ENCODE assay signal across 1 cellular context in genomic region chr16:396605-397004, GRCh38.
TF ChIP-seq lines count a peak whose summit lies in the region.

No MANE protein-coding gene starts in this region.

TF ChIP-seq in K562, 482 proteins besides CTCF, POLR2A, EP300 and RAD21 (continued from another document and continues in another):
- TF ChIP-seq ATF2 (CRISPR knock-in tag; IDR thresholded peaks at IDR 0.05) (no peak), TAF7 (tag; IDR thresholded peaks at IDR 0.05) (0 out of 2 replicates have a peak, but pooled peaks have one; percentile 46), JUND (IDR thresholded peaks at IDR 0.05; ENCODE audit: borderline replicate concordance, low read depth, low read length) (peak; percentile 18; the same call in 1 of the 2 replicates), JUND (tag; IDR thresholded peaks at IDR 0.05; ENCODE audit: borderline replicate concordance, low read depth, low read length) (no peak; the same call in 2 of the 3 replicates), ELK1 (CRISPR knock-in tag; IDR thresholded peaks at IDR 0.05) (no peak), E4F1 (CRISPR knock-in tag; IDR thresholded peaks at IDR 0.05; ENCODE audit: borderline replicate concordance) (no peak), MTA2 (IDR thresholded peaks at IDR 0.05; ENCODE audit: low read depth) (peak; percentile 33; the same call in 1 of the 2 replicates), GATAD2A (IDR thresholded peaks at IDR 0.05) (peak; percentile 72; the same call in 1 of the 2 replicates), ELF1 (tag; IDR thresholded peaks at IDR 0.05) (no peak), THRAP3 (IDR thresholded peaks at IDR 0.05; ENCODE audit: borderline replicate concordance) (no peak), IRF2 (CRISPR knock-in tag; IDR thresholded peaks at IDR 0.05) (no peak), SP2 (IDR thresholded peaks at IDR 0.05; ENCODE audit: extremely low read depth, low read depth, low read length, poor library complexity, severe bottlenecking) (no peak), TBP (optimal IDR thresholded peaks at IDR 0.05; ENCODE audit: low read depth, low read length) (peak; percentile 40), SAP30 (IDR thresholded peaks at IDR 0.05; ENCODE audit: borderline replicate concordance, insufficient read depth, low read depth, low read length, poor library complexity, severe bottlenecking) (peak; percentile 12), HDAC2 (IDR thresholded peaks at IDR 0.05) (peak; percentile 96), E2F3 (CRISPR knock-in tag; IDR thresholded peaks at IDR 0.05) (no peak), CEBPG (CRISPR knock-in tag; IDR thresholded peaks at IDR 0.05) (peak; percentile 19; the same call in 1 of the 2 replicates), CEBPG (tag; conservative IDR thresholded peaks at IDR 0.05 in 1 of 2, IDR thresholded peaks at IDR 0.05 in 1 of 2) (no peak), RCOR1 (IDR thresholded peaks at IDR 0.05; ENCODE audit: borderline replicate concordance in 1 of 2, low read depth in 2 of 2, low read length in 2 of 2) (peak in 1 of 2 experiments; percentile 51; a peak in 1 of 4 replicates), ZBTB2 (IDR thresholded peaks at IDR 0.05) (peak; percentile 92), CC2D1A (IDR thresholded peaks at IDR 0.05) (peak; percentile 94), RNF2 (IDR thresholded peaks at IDR 0.05) (no peak), L3MBTL2 (IDR thresholded peaks at IDR 0.05) (peak; percentile 91), SMARCA4 (IDR thresholded peaks at IDR 0.05) (0 out of 2 replicates have a peak, but pooled peaks have one; percentile 13), CHD1 (IDR thresholded peaks at IDR 0.05; ENCODE audit: low read length) (peak; percentile 30), TOE1 (IDR thresholded peaks at IDR 0.05; ENCODE audit: borderline replicate concordance) (0 out of 2 replicates have a peak, but pooled peaks have one; percentile 62), TOE1 (CRISPR knock-in tag; IDR thresholded peaks at IDR 0.05; ENCODE audit: borderline replicate concordance, low read depth) (no peak), ZNF184 (CRISPR knock-in tag; IDR thresholded peaks at IDR 0.05) (no peak), TARDBP (IDR thresholded peaks at IDR 0.05) (peak; percentile 65; the same call in 1 of the 2 replicates), MCM7 (IDR thresholded peaks at IDR 0.05) (no peak), BCOR (IDR thresholded peaks at IDR 0.05) (peak; percentile 82), BRF2 (IDR thresholded peaks at IDR 0.05; ENCODE audit: borderline replicate concordance, insufficient read depth, insufficient read length) (no peak), TAF1 (IDR thresholded peaks at IDR 0.05; ENCODE audit: control insufficient read depth, extremely low read depth, insufficient read depth, low read length, severe bottlenecking) (peak; percentile 29), SRF (CRISPR knock-in tag; IDR thresholded peaks at IDR 0.05) (peak in 1 of 2 experiments; percentile 29; a peak in 1 of 4 replicates), GATAD2B (IDR thresholded peaks at IDR 0.05; ENCODE audit: borderline replicate concordance) (peak; percentile 60; the same call in 1 of the 2 replicates), LCOR (CRISPR knock-in tag; IDR thresholded peaks at IDR 0.05) (0 out of 2 replicates have a peak, but pooled peaks have one; percentile 50), RBM25 (IDR thresholded peaks at IDR 0.05; ENCODE audit: low read depth, low read length, severe bottlenecking) (peak; percentile 37), SIN3A (IDR thresholded peaks at IDR 0.05; ENCODE audit: borderline replicate concordance in 2 of 2, control insufficient read depth in 1 of 2, low read depth in 2 of 2, low read length in 2 of 2) (no peak), ZNF224 (CRISPR knock-in tag; IDR thresholded peaks at IDR 0.05) (no peak), NFRKB (IDR thresholded peaks at IDR 0.05; ENCODE audit: low read depth) (peak; percentile 84), MYC (IDR thresholded peaks at IDR 0.05; ENCODE audit: low read depth, low read length) (peak; percentile 64), MYC (CRISPR knock-in tag; IDR thresholded peaks at IDR 0.05; ENCODE audit: borderline replicate concordance, low read depth) (peak; percentile 80; the same call in 1 of the 2 replicates), HDAC1 (IDR thresholded peaks at IDR 0.05) (peak in 1 of 2 experiments; percentile 85; a peak in 3 of 4 replicates)
- TF ChIP-seq, protein P1, sequence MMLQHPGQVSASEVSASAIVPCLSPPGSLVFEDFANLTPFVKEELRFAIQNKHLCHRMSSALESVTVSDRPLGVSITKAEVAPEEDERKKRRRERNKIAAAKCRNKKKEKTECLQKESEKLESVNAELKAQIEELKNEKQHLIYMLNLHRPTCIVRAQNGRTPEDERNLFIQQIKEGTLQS (IDR thresholded peaks at IDR 0.05) = no peak
- TF ChIP-seq, protein P1 (CRISPR knock-in tag; conservative IDR thresholded peaks at IDR 0.05) = no peak
- TF ChIP-seq, protein P2, sequence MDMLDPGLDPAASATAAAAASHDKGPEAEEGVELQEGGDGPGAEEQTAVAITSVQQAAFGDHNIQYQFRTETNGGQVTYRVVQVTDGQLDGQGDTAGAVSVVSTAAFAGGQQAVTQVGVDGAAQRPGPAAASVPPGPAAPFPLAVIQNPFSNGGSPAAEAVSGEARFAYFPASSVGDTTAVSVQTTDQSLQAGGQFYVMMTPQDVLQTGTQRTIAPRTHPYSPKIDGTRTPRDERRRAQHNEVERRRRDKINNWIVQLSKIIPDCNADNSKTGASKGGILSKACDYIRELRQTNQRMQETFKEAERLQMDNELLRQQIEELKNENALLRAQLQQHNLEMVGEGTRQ (CRISPR knock-in tag; IDR thresholded peaks at IDR 0.05) = peak; percentile 76
- TF ChIP-seq, protein P3, sequence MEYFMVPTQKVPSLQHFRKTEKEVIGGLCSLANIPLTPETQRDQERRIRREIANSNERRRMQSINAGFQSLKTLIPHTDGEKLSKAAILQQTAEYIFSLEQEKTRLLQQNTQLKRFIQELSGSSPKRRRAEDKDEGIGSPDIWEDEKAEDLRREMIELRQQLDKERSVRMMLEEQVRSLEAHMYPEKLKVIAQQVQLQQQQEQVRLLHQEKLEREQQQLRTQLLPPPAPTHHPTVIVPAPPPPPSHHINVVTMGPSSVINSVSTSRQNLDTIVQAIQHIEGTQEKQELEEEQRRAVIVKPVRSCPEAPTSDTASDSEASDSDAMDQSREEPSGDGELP (CRISPR knock-in tag; IDR thresholded peaks at IDR 0.05; ENCODE audit: borderline replicate concordance) = peak; percentile 57; the same call in 1 of the 2 replicates
- TF ChIP-seq, protein P4, sequence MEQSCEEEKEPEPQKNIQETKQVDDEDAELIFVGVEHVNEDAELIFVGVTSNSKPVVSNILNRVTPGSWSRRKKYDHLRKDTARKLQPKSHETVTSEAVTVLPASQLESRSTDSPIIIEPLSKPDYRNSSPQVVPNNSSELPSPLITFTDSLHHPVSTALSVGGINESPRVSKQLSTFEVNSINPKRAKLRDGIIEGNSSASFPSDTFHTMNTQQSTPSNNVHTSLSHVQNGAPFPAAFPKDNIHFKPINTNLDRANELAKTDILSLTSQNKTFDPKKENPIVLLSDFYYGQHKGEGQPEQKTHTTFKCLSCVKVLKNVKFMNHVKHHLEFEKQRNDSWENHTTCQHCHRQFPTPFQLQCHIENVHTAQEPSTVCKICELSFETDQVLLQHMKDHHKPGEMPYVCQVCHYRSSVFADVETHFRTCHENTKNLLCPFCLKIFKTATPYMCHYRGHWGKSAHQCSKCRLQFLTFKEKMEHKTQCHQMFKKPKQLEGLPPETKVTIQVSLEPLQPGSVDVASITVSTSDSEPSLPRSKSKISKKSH (CRISPR knock-in tag; IDR thresholded peaks at IDR 0.05) = no peak
- TF ChIP-seq, protein P5, sequence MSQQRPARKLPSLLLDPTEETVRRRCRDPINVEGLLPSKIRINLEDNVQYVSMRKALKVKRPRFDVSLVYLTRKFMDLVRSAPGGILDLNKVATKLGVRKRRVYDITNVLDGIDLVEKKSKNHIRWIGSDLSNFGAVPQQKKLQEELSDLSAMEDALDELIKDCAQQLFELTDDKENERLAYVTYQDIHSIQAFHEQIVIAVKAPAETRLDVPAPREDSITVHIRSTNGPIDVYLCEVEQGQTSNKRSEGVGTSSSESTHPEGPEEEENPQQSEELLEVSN (IDR thresholded peaks at IDR 0.05; ENCODE audit: borderline replicate concordance in 1 of 2, extremely low read depth in 1 of 2, insufficient read depth in 1 of 2, insufficient read length in 1 of 2, low read depth in 1 of 2, low read length in 1 of 2, poor library complexity in 1 of 2, severe bottlenecking in 1 of 2) = peak; percentile 87 to 96
- TF ChIP-seq, protein P6, sequence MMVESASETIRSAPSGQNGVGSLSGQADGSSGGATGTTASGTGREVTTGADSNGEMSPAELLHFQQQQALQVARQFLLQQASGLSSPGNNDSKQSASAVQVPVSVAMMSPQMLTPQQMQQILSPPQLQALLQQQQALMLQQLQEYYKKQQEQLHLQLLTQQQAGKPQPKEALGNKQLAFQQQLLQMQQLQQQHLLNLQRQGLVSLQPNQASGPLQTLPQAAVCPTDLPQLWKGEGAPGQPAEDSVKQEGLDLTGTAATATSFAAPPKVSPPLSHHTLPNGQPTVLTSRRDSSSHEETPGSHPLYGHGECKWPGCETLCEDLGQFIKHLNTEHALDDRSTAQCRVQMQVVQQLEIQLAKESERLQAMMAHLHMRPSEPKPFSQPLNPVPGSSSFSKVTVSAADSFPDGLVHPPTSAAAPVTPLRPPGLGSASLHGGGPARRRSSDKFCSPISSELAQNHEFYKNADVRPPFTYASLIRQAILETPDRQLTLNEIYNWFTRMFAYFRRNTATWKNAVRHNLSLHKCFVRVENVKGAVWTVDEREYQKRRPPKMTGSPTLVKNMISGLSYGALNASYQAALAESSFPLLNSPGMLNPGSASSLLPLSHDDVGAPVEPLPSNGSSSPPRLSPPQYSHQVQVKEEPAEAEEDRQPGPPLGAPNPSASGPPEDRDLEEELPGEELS (CRISPR knock-in tag; IDR thresholded peaks at IDR 0.05; ENCODE audit: borderline replicate concordance) = no peak
